ENCODE assay signal across 10 cellular contexts in the genomic region with DNA sequence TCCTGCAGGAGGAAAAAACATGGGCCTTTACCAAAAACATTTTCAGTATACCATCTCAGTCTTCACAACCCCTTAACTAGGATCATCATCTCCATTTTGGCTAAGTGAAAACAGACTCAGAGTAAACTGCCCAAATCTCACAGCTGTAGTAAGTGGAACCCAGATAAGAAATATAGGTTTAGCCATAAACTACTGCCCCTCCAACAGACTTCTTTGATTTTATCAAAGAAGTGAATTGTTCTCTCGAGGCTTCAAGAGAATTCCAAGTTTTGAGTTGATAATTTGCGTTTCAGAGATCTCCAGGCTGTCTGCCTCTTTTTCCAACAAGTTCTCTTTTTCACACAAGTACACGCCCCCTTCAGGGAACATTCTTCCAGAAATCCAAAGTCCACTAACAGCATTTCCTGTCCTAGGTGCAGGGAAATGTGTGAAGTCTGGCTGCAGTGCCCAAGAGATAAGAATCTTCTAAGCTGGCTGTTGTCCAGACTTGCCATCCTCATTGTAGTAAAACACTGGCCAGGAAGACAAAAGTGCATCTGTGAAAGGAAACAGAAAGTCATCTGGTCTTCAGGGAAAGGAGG. TPM values are rescaled to one million over a fixed set of nuclear protein-coding genes. Genes with fewer than 3 reads are reported as not detected.
DNase-seq lines count a peak whose midpoint lies in the region; ATAC-seq and TF ChIP-seq lines count a peak whose summit lies in the region.
"Had no signal": no experiment of that assay in that cellular context is flagged by ENCODE, and none has a peak within 500 bp of the region (broad histone marks: within the 10 kb centered on the region; RNA-seq: fewer than 3 reads in every experiment).

No MANE protein-coding gene starts in this region.

- peak overlapping the region in 3 of 7 donors; percentile 0 to 68 (median 11) for H3K27ac Mint-ChIP-seq in CD14-positive monocyte
- H3K27ac Mint-ChIP-seq: activated T-cell treated with anti-CD3 and anti-CD28 coated beads, Interleukin-2, amount 50 U/mL, for 24 hours had no signal

- H3K4me1 Mint-ChIP-seq in CD14-positive monocyte: peaks cover 7% of the 10 kb centered on the region

- H3K4me3 ChIP-seq in mucosa of stomach (ENCODE audit: low read length): no peak overlapping the region

- H3K9ac ChIP-seq in mucosa of stomach (ENCODE audit: low read length): peak overlapping the region; percentile 35

- peaks cover 0 to 4% (median 0%) of the 10 kb centered on the region in 7 donors for H3K9me3 Mint-ChIP-seq in CD14-positive monocyte
- H3K9me3 Mint-ChIP-seq: activated T-cell treated with anti-CD3 and anti-CD28 coated beads, Interleukin-2, amount 50 U/mL, for 24 hours; neural crest cell had no signal

- H3K9me3 ChIP-seq in mucosa of stomach (ENCODE audit: control insufficient read depth, low read length): no peaks in the 10 kb centered on the region

- H3K36me3 Mint-ChIP-seq in CD14-positive monocyte: peaks cover 51 to 60% of the 10 kb centered on the region in 2 donors

- no peak overlapping the region for H3K4me3 Mint-ChIP-seq in CD14-positive monocyte
- H3K4me3 Mint-ChIP-seq: activated T-cell treated with anti-CD3 and anti-CD28 coated beads, Interleukin-2, amount 50 U/mL, for 24 hours; neural crest cell had no signal

- peak; percentile 42 for TF ChIP-seq CTCF in CD14-positive monocyte (IDR thresholded peaks at IDR 0.05)

- H3K4me1 ChIP-seq in mucosa of stomach (ENCODE audit: control insufficient read depth, insufficient read depth, low read length): peaks cover 14% of the 10 kb centered on the region

- no peaks in the 10 kb centered on the region for H3K27me3 ChIP-seq in mucosa of stomach (ENCODE audit: control insufficient read depth, insufficient read depth, low read length)

- ATAC-seq in HG02852 (IDR thresholded peaks at IDR 0.05; ENCODE audit: unreplicated experiment): no peak
- ATAC-seq in HG02938 (IDR thresholded peaks at IDR 0.05; ENCODE audit: unreplicated experiment): no peak
- ATAC-seq in GM19467 (IDR thresholded peaks at IDR 0.05; ENCODE audit: unreplicated experiment): no peak

- DNase-seq in CD14-positive monocyte (ENCODE audit: low spot score) (no peak), NCI-H2196 (lab: John Stamatoyannopoulos, UW; ENCODE audit: unreplicated experiment) (peak; percentile 38), dermis blood vessel endothelial cell (peak; percentile 95)
- no peak for DNase-seq in activated naive CD4-positive, alpha-beta T cell (lab: John Stamatoyannopoulos, UW)

- intact Hi-C loops in CD14-positive monocyte (cut with micrococcal nuclease): loop anchor here (1.0 to 10.0 kb wide), 6 partner anchors 73 to 153 kb away; partner anchors contain the start of gene AZIN2 (in 1 of the 2)

- H3K27me3 Mint-ChIP-seq in CD14-positive monocyte (ENCODE audit: low read depth in 3 of 3): peaks cover 0 to 2% (median 0%) of the 10 kb centered on the region in 3 donors
- H3K27me3 Mint-ChIP-seq: activated T-cell treated with anti-CD3 and anti-CD28 coated beads, Interleukin-2, amount 50 U/mL, for 24 hours had no signal

- H3K36me3 ChIP-seq in mucosa of stomach (ENCODE audit: control insufficient read depth, insufficient read depth, low read length): no peaks in the 10 kb centered on the region

RNA-seq across cellular contexts. Expression of gene RNF19B, which starts 30.8 kb away (rescaled TPM):
- 1 to 10 TPM; 4.1 to 5.8 TPM for polyA plus RNA-seq in CD14-positive monocyte
- 18.7 and 25.3 TPM in 2 replicates for total RNA-seq in dermis blood vessel endothelial cell

RNA-seq across cellular contexts. Expression of gene TMEM54, which starts 32.6 kb away (rescaled TPM):
- polyA plus RNA-seq in CD14-positive monocyte: not detected
- 20.1 and 30.6 TPM in 2 replicates for total RNA-seq in dermis blood vessel endothelial cell

RNA-seq across cellular contexts. Expression of gene HPCA, which starts 47.5 kb away (rescaled TPM):
- not detected for polyA plus RNA-seq in CD14-positive monocyte
- 0.05 TPM in 1 of 2 replicates, not detected in the other for total RNA-seq in dermis blood vessel endothelial cell

Comparison
In these comparisons a context has a peak if more than half of its experiments do, and no peak if none do; other contexts are left out.
1. DNase-seq: peak in NCI-H2196 (single experiment) and dermis blood vessel endothelial cell (single experiment); none in CD14-positive monocyte (single experiment) and activated naive CD4-positive, alpha-beta T cell (0 of 4).